In the genomic region with DNA sequence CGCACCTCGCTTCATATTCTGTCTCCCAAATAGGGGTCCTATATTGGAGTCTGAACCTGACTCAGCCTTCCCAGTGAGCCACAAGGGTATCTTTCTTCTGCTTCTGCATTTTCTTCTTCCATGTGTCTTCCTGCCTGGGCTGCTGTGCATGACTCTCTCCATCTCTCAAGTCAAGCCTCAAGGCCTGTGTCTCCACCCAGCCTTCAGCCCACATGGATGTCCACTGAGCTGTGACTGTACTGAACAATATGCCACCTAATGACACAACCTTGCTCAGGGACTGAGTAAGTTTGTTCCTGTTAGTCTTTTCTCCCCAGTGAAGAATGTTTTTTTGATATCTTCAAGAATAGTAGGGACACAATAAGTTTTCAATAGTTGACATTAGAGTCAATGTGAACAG, we compare ENCODE assay signal across 21 cellular contexts.
A peak's percentile ranks its signal among the peaks of the same experiment; 100 is the strongest.
DNase-seq lines count a peak whose midpoint lies in the region; ATAC-seq and TF ChIP-seq lines count a peak whose summit lies in the region.
"Had no signal": no experiment of that assay in that cellular context is flagged by ENCODE, and none has a peak within 500 bp of the region (broad histone marks: within the 10 kb centered on the region; RNA-seq: fewer than 3 reads in every experiment).

No MANE protein-coding gene starts in this region.

- H3K79me2 ChIP-seq in mesendoderm (ENCODE audit: control insufficient read depth, insufficient read depth, low read length) = no peaks in the 10 kb centered on the region

- H2BK15ac ChIP-seq in mesendoderm (replicated peaks; ENCODE audit: low read depth) = no peak overlapping the region

- TF ChIP-seq EP300 in esophagus muscularis mucosa (IDR thresholded peaks at IDR 0.05) = no peak

- TF ChIP-seq CTCF in left ventricle myocardium inferior (IDR thresholded peaks at IDR 0.05; ENCODE audit: borderline replicate concordance) (no peak), esophagus muscularis mucosa (IDR thresholded peaks at IDR 0.05) (no peak)

- H2BK5ac ChIP-seq in mesendoderm (ENCODE audit: low read length) = no peak overlapping the region

- no peak overlapping the region for H2AK5ac ChIP-seq in mesendoderm (ENCODE audit: low read length)

- H3K56ac ChIP-seq in mesendoderm (ENCODE audit: low read length) = no peak overlapping the region

- H3K79me1 ChIP-seq in mesendoderm (ENCODE audit: low read length) = no peaks in the 10 kb centered on the region

- H4K8ac ChIP-seq in mesendoderm (ENCODE audit: low read depth, low read length) = no peak overlapping the region

- H3K4me3 ChIP-seq in left ventricle myocardium inferior (no peak overlapping the region), esophagus muscularis mucosa (no peak overlapping the region), mesendoderm (ENCODE audit: low read length) (no peak overlapping the region)
- H3K4me3 ChIP-seq in BLaER1 treated with 17β-estradiol and CSF1 and Interleukin-3, amounts not matched to agents 10 nM and 100 nM = no peak overlapping the region
- no peak overlapping the region for H3K4me3 ChIP-seq in effector memory CD4-positive, alpha-beta T cell (ENCODE audit: insufficient read depth, low read depth, low read length, poor library complexity, severe bottlenecking)
- H3K4me3 ChIP-seq: A549, GM23248 had no signal

- 100% methylated on average over 2 of the region's 2 CpGs for WGBS in esophagus muscularis mucosa
- WGBS in mesendoderm (ENCODE audit: extremely low coverage, insufficient coverage, low lambda C conversion rate) = no CpG with 5 or more reads among the region's 2 CpGs

- peaks cover 55% of the 10 kb centered on the region for H3K4me1 ChIP-seq in left ventricle myocardium inferior
- H3K4me1 ChIP-seq in BLaER1 treated with 17β-estradiol and CSF1 and Interleukin-3, amounts not matched to agents 10 nM and 100 nM = peaks cover 0 to 27% (median 18%) of the 10 kb centered on the region in 10 experiments; a peak in 16 of 20 replicates
- peaks cover 0 to 6% (median 0%) of the 10 kb centered on the region in 4 donors for H3K4me1 ChIP-seq in esophagus muscularis mucosa
- H3K4me1 ChIP-seq in effector memory CD4-positive, alpha-beta T cell (ENCODE audit: control insufficient read depth, insufficient read depth, low read length, poor library complexity, severe bottlenecking) = no peaks in the 10 kb centered on the region
- no peaks in the 10 kb centered on the region for H3K4me1 ChIP-seq in mesendoderm (ENCODE audit: control insufficient read depth, low read depth, low read length)
- H3K4me1 ChIP-seq: A549, Caco-2 had no signal

- no peaks in the 10 kb centered on the region for H3K27me3 ChIP-seq in left ventricle myocardium inferior (ENCODE audit: low read depth)
- H3K27me3 ChIP-seq in BLaER1 treated with 17β-estradiol and CSF1 and Interleukin-3, amounts not matched to agents 10 nM and 100 nM = no peaks in the 10 kb centered on the region
- H3K27me3 ChIP-seq in esophagus muscularis mucosa = peaks cover 0 to 5% (median 0%) of the 10 kb centered on the region in 4 donors
- no peaks in the 10 kb centered on the region for H3K27me3 ChIP-seq in effector memory CD4-positive, alpha-beta T cell (replicated peaks; ENCODE audit: control insufficient read depth, insufficient read depth, low read length, poor library complexity, severe bottlenecking)
- H3K27me3 ChIP-seq in mesendoderm (ENCODE audit: insufficient read depth, low read length, poor library complexity) = peaks cover 2% of the 10 kb centered on the region
- H3K27me3 ChIP-seq: BE2C had no signal

- no peak overlapping the region for H3K18ac ChIP-seq in mesendoderm (ENCODE audit: low read length)

- ATAC-seq in Right ventricle myocardium superior (ENCODE audit: poor library complexity) (no peak), GM21526 (IDR thresholded peaks at IDR 0.05; ENCODE audit: low FRiP score, unreplicated experiment) (no peak)
- ATAC-seq: A549; CD8-positive, alpha-beta T cell had no signal

- no peak for TF ChIP-seq POLR2A in esophagus muscularis mucosa (IDR thresholded peaks at IDR 0.05; ENCODE audit: low read depth)

- H3K9me3 ChIP-seq in left ventricle myocardium inferior (replicated peaks) (no peaks in the 10 kb centered on the region), esophagus muscularis mucosa (no peaks in the 10 kb centered on the region)
- H3K9me3 ChIP-seq in BLaER1 treated with 17β-estradiol and CSF1 and Interleukin-3, amounts not matched to agents 10 nM and 100 nM (replicated peaks in 1 of 11) = peaks cover 0 to 3% (median 0%) of the 10 kb centered on the region in 11 experiments; a peak in 1 of 22 replicates
- no peaks in the 10 kb centered on the region for H3K9me3 ChIP-seq in effector memory CD4-positive, alpha-beta T cell (ENCODE audit: control insufficient read depth, low read length)
- H3K9me3 ChIP-seq: A549, BE2C, Caco-2 had no signal

- H3K23ac ChIP-seq in mesendoderm (ENCODE audit: low read length) = no peak overlapping the region

- H4K5ac ChIP-seq in mesendoderm (ENCODE audit: low read length) = no peak overlapping the region

- H4K20me1 ChIP-seq in BLaER1 treated with 17β-estradiol and CSF1 and Interleukin-3, amounts not matched to agents 10 nM and 100 nM = no peaks in the 10 kb centered on the region

- no peak for DNase-seq in left ventricle myocardium inferior
- DNase-seq in Right ventricle myocardium superior = no peak
- DNase-seq in esophagus muscularis mucosa (ENCODE audit: extremely low spot score) = peak; percentile 60
- no peak for DNase-seq in effector memory CD4-positive, alpha-beta T cell
- no peak for DNase-seq in mesendoderm
- DNase-seq: 8988T; ACHN; AML-193; BE2C; Caco-2; CD4-positive, CD25-positive, alpha-beta regulatory T cell; CD8-positive, alpha-beta T cell; DMS153; DND-41; GM23248; H7; HCEC 1CT had no signal

- H3K9ac ChIP-seq in BLaER1 treated with 17β-estradiol and CSF1 and Interleukin-3, amounts not matched to agents 10 nM and 100 nM = no peak overlapping the region
- H3K9ac ChIP-seq in mesendoderm (ENCODE audit: low read length) = no peak overlapping the region
- H3K9ac ChIP-seq: GM23248 had no signal

- H3K36me3 ChIP-seq in left ventricle myocardium inferior (no peaks in the 10 kb centered on the region), esophagus muscularis mucosa (no peaks in the 10 kb centered on the region), mesendoderm (ENCODE audit: control insufficient read depth, insufficient read depth, low read length) (no peaks in the 10 kb centered on the region)
- H3K36me3 ChIP-seq in BLaER1 treated with 17β-estradiol and CSF1 and Interleukin-3, amounts not matched to agents 10 nM and 100 nM = no peaks in the 10 kb centered on the region
- no peaks in the 10 kb centered on the region for H3K36me3 ChIP-seq in effector memory CD4-positive, alpha-beta T cell (ENCODE audit: control insufficient read depth, insufficient read depth, low read length)
- H3K36me3 ChIP-seq: BE2C had no signal

- no peak overlapping the region for H2BK120ac ChIP-seq in mesendoderm (ENCODE audit: low read depth, low read length)

- intact Hi-C loops in left ventricle myocardium inferior (cut with micrococcal nuclease) = no loop called here
- intact Hi-C loops in Right ventricle myocardium superior (cut with DNase I) = no loop called here
- intact Hi-C loops in esophagus muscularis mucosa (cut with DNase I) = no loop called here

- H3K27ac ChIP-seq in left ventricle myocardium inferior (replicated peaks) (peak overlapping the region; percentile 74), esophagus muscularis mucosa (replicated peaks in 1 of 4) (no peak overlapping the region), mesendoderm (ENCODE audit: low read depth, low read length) (no peak overlapping the region)
- H3K27ac ChIP-seq in BLaER1 treated with 17β-estradiol and CSF1 and Interleukin-3, amounts not matched to agents 10 nM and 100 nM = peak overlapping the region in 1 of 11 experiments; percentile 41; a peak in 2 of 22 replicates
- H3K27ac ChIP-seq in effector memory CD4-positive, alpha-beta T cell (ENCODE audit: insufficient read depth, low read length, poor library complexity, severe bottlenecking) = no peak overlapping the region
- H3K27ac ChIP-seq: A549, C4-2B, GM23248 had no signal

- peak overlapping the region in 7 of 11 experiments; percentile 11 to 63 (median 52); a peak in 14 of 22 replicates for H3K4me2 ChIP-seq in BLaER1 treated with 17β-estradiol and CSF1 and Interleukin-3, amounts not matched to agents 10 nM and 100 nM
- H3K4me2 ChIP-seq in mesendoderm (ENCODE audit: low read length) = no peak overlapping the region
- H3K4me2 ChIP-seq: A549 had no signal

- H3K4ac ChIP-seq in mesendoderm (ENCODE audit: low read depth, low read length) = no peak overlapping the region
